In genomic region chr4:169723207-169723606, GRCh38 we compare ENCODE assay signal across 12 cellular contexts. TPM values are rescaled to one million over a fixed set of nuclear protein-coding genes. Genes with fewer than 3 reads are reported as not detected.
DNase-seq lines count a peak whose midpoint lies in the region; ATAC-seq and TF ChIP-seq lines count a peak whose summit lies in the region.
"Had no signal": no experiment of that assay in that cellular context is flagged by ENCODE, and none has a peak within 500 bp of the region (broad histone marks: within the 10 kb centered on the region; RNA-seq: fewer than 3 reads in every experiment).

No MANE protein-coding gene starts in this region.

- 92% methylated on average over 6 of the region's 6 CpGs for WGBS in SK-N-SH (ENCODE audit: low lambda C conversion rate)

- DNase-seq in ACHN (peak; percentile 30), H7 (peak; percentile 32), SK-N-SH (peak; percentile 34), foreskin melanocyte (peak; percentile 9), H4 (ENCODE audit: low spot score) (no peak), SIG-M5 treated with dmso at 0.1 percent for 504 hours (lab: John Stamatoyannopoulos, UW; ENCODE audit: unreplicated experiment) (no peak), lower lobe of right lung (no peak)
- DNase-seq: activated gamma-delta T cell, DMS79, NCI-H2029 had no signal

- H3F3A ChIP-seq in SK-N-SH (replicated peaks; ENCODE audit: insufficient read depth), result peaks cover 4% of the 10 kb centered on the region

- H3K9me3 ChIP-seq in SK-N-SH (no peaks in the 10 kb centered on the region), lower lobe of right lung (no peaks in the 10 kb centered on the region)
- H3K9me3 ChIP-seq: thoracic aorta had no signal

- TF ChIP-seq EP300 in SK-N-SH (IDR thresholded peaks at IDR 0.05; ENCODE audit: borderline replicate concordance in 1 of 2, low read depth in 1 of 2, low read length in 1 of 2), result no peak

- CTCF ChIA-PET in SK-N-SH (lab: Yijun Ruan, JAX), result interaction anchor here (0.6 to 2.4 kb wide), 14 partner anchors 9 to 325 kb away, joined by 3 to 20 read pairs (median 3); partner anchors contain the start of genes CLCN3 and NEK1

- no peaks in the 10 kb centered on the region for H4K20me1 ChIP-seq in SK-N-SH (ENCODE audit: insufficient read depth)

- no peak overlapping the region for H3K4me2 ChIP-seq in SK-N-SH

- H3K9me2 ChIP-seq in SK-N-SH, result no peaks in the 10 kb centered on the region

- H3K79me2 ChIP-seq in SK-N-SH (ENCODE audit: insufficient read depth), result no peaks in the 10 kb centered on the region

- intact Hi-C loops in lower lobe of right lung (cut with DNase I), result no loop called here

- no peak overlapping the region for H3K4me3 ChIP-seq in H7 (ENCODE audit: insufficient read depth, low read depth, low read length)
- no peak overlapping the region for H3K4me3 ChIP-seq in SK-N-SH (ENCODE audit: low read depth in 2 of 2, low read length in 1 of 2)
- H3K4me3 ChIP-seq in lower lobe of right lung, result no peak overlapping the region
- H3K4me3 ChIP-seq: thoracic aorta had no signal

- H3K36me3 ChIP-seq in H7 (replicated peaks; ENCODE audit: control insufficient read depth, insufficient read depth, low read length) (no peaks in the 10 kb centered on the region), SK-N-SH (replicated peaks in 1 of 2; ENCODE audit: control insufficient read depth in 1 of 2, insufficient read depth in 2 of 2, low read length in 1 of 2) (peaks cover 21 to 34% of the 10 kb centered on the region in 2 experiments), lower lobe of right lung (peaks cover 31% of the 10 kb centered on the region)

- no peak for ATAC-seq in HG03139 (IDR thresholded peaks at IDR 0.05; ENCODE audit: unreplicated experiment)
- ATAC-seq in lower lobe of right lung, result no peak

- 0 out of 4 replicates have a peak, but pooled peaks cover 0 to 5% of the 10 kb centered on the region in 2 experiments for H3K4me1 ChIP-seq in SK-N-SH (ENCODE audit: control insufficient read depth in 1 of 2, insufficient read depth in 2 of 2, low read depth in 1 of 2, low read length in 1 of 2)
- H3K4me1 ChIP-seq in lower lobe of right lung, result no peaks in the 10 kb centered on the region

- no peak overlapping the region for H3K9ac ChIP-seq in SK-N-SH

- H2AFZ ChIP-seq in SK-N-SH (ENCODE audit: low read depth), result no peak overlapping the region

- in situ Hi-C loops in ACHN (cut with HindIII; ENCODE audit: low pct_ligation_motif_present, low pct_unique_long_range_greater_than_20kb, low sequenced_read_pairs), result no loop called here

- TF ChIP-seq RAD21 in SK-N-SH (IDR thresholded peaks at IDR 0.05; ENCODE audit: low read length), result peak; percentile 70

- H3K27ac ChIP-seq in SK-N-SH (ENCODE audit: low read depth in 2 of 2, low read length in 1 of 2) (no peak overlapping the region), lower lobe of right lung (no peak overlapping the region)
- H3K27ac ChIP-seq: thoracic aorta had no signal

- POLR2A ChIA-PET in SK-N-SH (lab: Yijun Ruan, JAX), result no interaction called here

- TF ChIP-seq CTCF in SK-N-SH (IDR thresholded peaks at IDR 0.05) (peak; percentile 52), lower lobe of right lung (IDR thresholded peaks at IDR 0.05) (no peak)

- H3K27me3 ChIP-seq in H7 (ENCODE audit: control insufficient read depth, insufficient read depth, low read length), result no peaks in the 10 kb centered on the region
- no peaks in the 10 kb centered on the region for H3K27me3 ChIP-seq in SK-N-SH (ENCODE audit: insufficient read depth)
- no peaks in the 10 kb centered on the region for H3K27me3 ChIP-seq in lower lobe of right lung (ENCODE audit: low read depth)

TF ChIP-seq in SK-N-SH, 30 proteins besides CTCF, POLR2A, EP300 and RAD21 (continues in another document):
- TF ChIP-seq FOXM1 (IDR thresholded peaks at IDR 0.05; ENCODE audit: low read depth) (no peak), PBX3 (IDR thresholded peaks at IDR 0.05) (peak; percentile 27; the same call in 1 of the 2 replicates), TCF12 (IDR thresholded peaks at IDR 0.05) (no peak), TEAD4 (IDR thresholded peaks at IDR 0.05; ENCODE audit: borderline replicate concordance, insufficient read depth) (no peak), YY1 (IDR thresholded peaks at IDR 0.05; ENCODE audit: low read depth) (no peak), TAF1 (IDR thresholded peaks at IDR 0.05; ENCODE audit: borderline replicate concordance, low read depth, low read length) (no peak), USF1 (IDR thresholded peaks at IDR 0.05; ENCODE audit: borderline replicate concordance, low read depth) (no peak), JUND (IDR thresholded peaks at IDR 0.05) (no peak), RXRA (IDR thresholded peaks at IDR 0.05; ENCODE audit: borderline replicate concordance, low read depth) (no peak), NFIC (IDR thresholded peaks at IDR 0.05; ENCODE audit: borderline replicate concordance) (no peak), REST (IDR thresholded peaks at IDR 0.05; ENCODE audit: low read depth, low read length) (no peak), ELF1 (IDR thresholded peaks at IDR 0.05) (no peak), GABPA (IDR thresholded peaks at IDR 0.05; ENCODE audit: low read depth) (no peak), FOSL2 (IDR thresholded peaks at IDR 0.05; ENCODE audit: borderline replicate concordance, low read depth) (no peak), SMC3 (IDR thresholded peaks at IDR 0.05; ENCODE audit: low read depth, low read length) (peak; percentile 25; the same call in 1 of the 2 replicates), ZBTB33 (IDR thresholded peaks at IDR 0.05; ENCODE audit: borderline replicate concordance, low read depth) (no peak)

RNA-seq across cellular contexts. Expression of gene HPF1, which starts 34.5 kb away (rescaled TPM):
- total RNA-seq in H7 (2014; rRNA removed; shearing (Covaris generic)), result 31.9 and 33.8 TPM in 2 replicates
- 23.0 and 23.5 TPM in 2 replicates for polyA plus RNA-seq in SK-N-SH (2012; rRNA removed)
- 40.1 and 45.9 TPM in 2 replicates for polyA plus RNA-seq in SK-N-SH (2012; cell fraction: cytosol; rRNA removed)
- polyA plus RNA-seq in SK-N-SH (2012; cell fraction: nucleus; rRNA removed), result 11.5 and 12.8 TPM in 2 replicates
- total RNA-seq in H4 (2014; rRNA removed; shearing (Covaris generic)), result 55.7 and 69.1 TPM in 2 replicates
- 21.2 TPM for total RNA-seq in lower lobe of right lung

Comparison
In these comparisons a context has a peak if more than half of its experiments do, and no peak if none do; other contexts are left out.
1. DNase-seq: peak in ACHN (single experiment), H7 (single experiment), SK-N-SH (single experiment) and foreskin melanocyte (single experiment); none in H4 (single experiment), SIG-M5 treated with dmso at 0.1 percent for 504 hours (single experiment) and lower lobe of right lung (single experiment).